ENCODE assay signal across 1 cellular context in the genomic region with DNA sequence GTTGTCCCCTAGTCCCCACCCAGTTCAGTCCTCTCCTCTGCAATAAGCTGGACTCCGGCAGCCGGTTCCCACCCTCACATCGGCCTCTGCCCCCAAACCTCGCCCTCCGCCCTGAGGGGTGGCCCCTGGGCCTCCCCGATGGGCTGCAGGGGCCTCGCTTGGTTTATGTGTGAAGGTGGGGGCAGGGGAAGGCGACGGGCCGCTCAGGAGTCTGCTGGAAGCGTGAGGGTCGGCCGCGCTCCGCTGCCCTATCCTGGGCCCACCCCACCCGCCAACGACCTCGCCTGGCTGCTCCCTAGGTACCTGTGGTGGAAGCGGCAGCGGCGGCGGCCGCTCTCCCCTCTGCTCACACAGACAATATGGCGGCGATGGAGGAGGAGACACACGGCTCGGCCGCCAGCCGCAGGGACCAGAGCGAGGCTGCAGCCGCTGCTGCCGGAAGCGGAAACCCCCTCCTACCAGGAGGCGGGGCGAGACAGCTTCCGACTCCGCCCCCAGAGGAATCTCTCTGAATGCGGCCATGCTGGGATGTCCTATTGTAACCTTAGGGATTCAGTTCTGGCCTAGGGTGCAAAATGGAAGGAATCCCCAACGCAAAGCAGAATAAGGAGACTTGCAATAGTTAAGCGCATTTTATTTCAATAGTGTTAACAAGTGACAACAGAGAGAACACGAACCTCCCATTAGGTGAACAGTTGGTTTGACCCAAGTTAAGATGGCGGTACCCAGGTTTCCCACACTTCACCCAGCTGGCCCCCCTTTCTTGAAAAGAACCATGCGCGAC.
A peak's percentile ranks its signal among the peaks of the same experiment; 100 is the strongest.
TF ChIP-seq lines count a peak whose summit lies in the region.

TSS of gene CSNK2A1 (minus strand) at position 422 of the 784 bp plus-strand sequence. CDS start 35,239 bp downstream, outside the sequence.

TF ChIP-seq in GM12878, 131 proteins besides CTCF, POLR2A, EP300 and RAD21 (continued from another document and continues in another):
- TF ChIP-seq RELA (IDR thresholded peaks at IDR 0.05; ENCODE audit: borderline replicate concordance, partially characterized antibody) (peak; percentile 65), EGR1 (IDR thresholded peaks at IDR 0.05; ENCODE audit: borderline replicate concordance in 1 of 2, low read depth in 2 of 2, low read length in 2 of 2) (no peak), RB1 (IDR thresholded peaks at IDR 0.05; ENCODE audit: borderline replicate concordance) (peak; percentile 48; the same call in 1 of the 2 replicates), CREM (IDR thresholded peaks at IDR 0.05; ENCODE audit: low read depth) (0 out of 2 replicates have a peak, but pooled peaks have one; percentile 46), JUND (IDR thresholded peaks at IDR 0.05; ENCODE audit: low read depth, low read length) (peak; percentile 99), IRF4 (IDR thresholded peaks at IDR 0.05; ENCODE audit: low read depth, low read length) (no peak), ZNF592 (IDR thresholded peaks at IDR 0.05) (no peak), MYB (IDR thresholded peaks at IDR 0.05; ENCODE audit: borderline replicate concordance, low read depth, low read length) (no peak), SKIL (IDR thresholded peaks at IDR 0.05; ENCODE audit: low read depth, poor library complexity, severe bottlenecking) (peak; percentile 97), HSF1 (IDR thresholded peaks at IDR 0.05; ENCODE audit: low read depth, low read length) (no peak), BMI1 (IDR thresholded peaks at IDR 0.05; ENCODE audit: borderline replicate concordance) (no peak), SPI1 (IDR thresholded peaks at IDR 0.05; ENCODE audit: borderline replicate concordance, insufficient read depth, low read depth, low read length) (no peak), PBX3 (IDR thresholded peaks at IDR 0.05; ENCODE audit: insufficient replicate concordance, low read depth, low read length) (no peak), BCL3 (IDR thresholded peaks at IDR 0.05; ENCODE audit: borderline replicate concordance, insufficient read depth, low read depth, low read length, poor library complexity, severe bottlenecking) (no peak), GATAD2B (conservative IDR thresholded peaks at IDR 0.05; ENCODE audit: low read depth) (peak; percentile 77; the same call in 1 of the 2 replicates), CBFB (IDR thresholded peaks at IDR 0.05; ENCODE audit: low read depth) (peak; percentile 17; the same call in 1 of the 2 replicates), HCFC1 (IDR thresholded peaks at IDR 0.05; ENCODE audit: low read length) (peak; percentile 78), ZZZ3 (IDR thresholded peaks at IDR 0.05; ENCODE audit: control insufficient read depth, insufficient read length, low read depth) (no peak), NBN (IDR thresholded peaks at IDR 0.05) (peak; percentile 77), PKNOX1 (IDR thresholded peaks at IDR 0.05) (peak; percentile 46), TBL1XR1 (IDR thresholded peaks at IDR 0.05; ENCODE audit: low read depth, low read length) (no peak), BHLHE40 (IDR thresholded peaks at IDR 0.05; ENCODE audit: borderline replicate concordance in 1 of 2, low read depth in 2 of 2, low read length in 1 of 2) (peak; percentile 97 to 99), CBX5 (IDR thresholded peaks at IDR 0.05; ENCODE audit: low read depth) (no peak), TARDBP (IDR thresholded peaks at IDR 0.05; ENCODE audit: borderline replicate concordance) (peak; percentile 82; the same call in 1 of the 2 replicates), FOXM1 (IDR thresholded peaks at IDR 0.05; ENCODE audit: low read depth, low read length) (no peak; the same call in 1 of the 2 replicates), NFYA (IDR thresholded peaks at IDR 0.05; ENCODE audit: borderline replicate concordance, low read depth, low read length) (no peak), MEF2B (IDR thresholded peaks at IDR 0.05; ENCODE audit: partially characterized antibody, poor library complexity, severe bottlenecking) (no peak)
- TF ChIP-seq, protein P1, sequence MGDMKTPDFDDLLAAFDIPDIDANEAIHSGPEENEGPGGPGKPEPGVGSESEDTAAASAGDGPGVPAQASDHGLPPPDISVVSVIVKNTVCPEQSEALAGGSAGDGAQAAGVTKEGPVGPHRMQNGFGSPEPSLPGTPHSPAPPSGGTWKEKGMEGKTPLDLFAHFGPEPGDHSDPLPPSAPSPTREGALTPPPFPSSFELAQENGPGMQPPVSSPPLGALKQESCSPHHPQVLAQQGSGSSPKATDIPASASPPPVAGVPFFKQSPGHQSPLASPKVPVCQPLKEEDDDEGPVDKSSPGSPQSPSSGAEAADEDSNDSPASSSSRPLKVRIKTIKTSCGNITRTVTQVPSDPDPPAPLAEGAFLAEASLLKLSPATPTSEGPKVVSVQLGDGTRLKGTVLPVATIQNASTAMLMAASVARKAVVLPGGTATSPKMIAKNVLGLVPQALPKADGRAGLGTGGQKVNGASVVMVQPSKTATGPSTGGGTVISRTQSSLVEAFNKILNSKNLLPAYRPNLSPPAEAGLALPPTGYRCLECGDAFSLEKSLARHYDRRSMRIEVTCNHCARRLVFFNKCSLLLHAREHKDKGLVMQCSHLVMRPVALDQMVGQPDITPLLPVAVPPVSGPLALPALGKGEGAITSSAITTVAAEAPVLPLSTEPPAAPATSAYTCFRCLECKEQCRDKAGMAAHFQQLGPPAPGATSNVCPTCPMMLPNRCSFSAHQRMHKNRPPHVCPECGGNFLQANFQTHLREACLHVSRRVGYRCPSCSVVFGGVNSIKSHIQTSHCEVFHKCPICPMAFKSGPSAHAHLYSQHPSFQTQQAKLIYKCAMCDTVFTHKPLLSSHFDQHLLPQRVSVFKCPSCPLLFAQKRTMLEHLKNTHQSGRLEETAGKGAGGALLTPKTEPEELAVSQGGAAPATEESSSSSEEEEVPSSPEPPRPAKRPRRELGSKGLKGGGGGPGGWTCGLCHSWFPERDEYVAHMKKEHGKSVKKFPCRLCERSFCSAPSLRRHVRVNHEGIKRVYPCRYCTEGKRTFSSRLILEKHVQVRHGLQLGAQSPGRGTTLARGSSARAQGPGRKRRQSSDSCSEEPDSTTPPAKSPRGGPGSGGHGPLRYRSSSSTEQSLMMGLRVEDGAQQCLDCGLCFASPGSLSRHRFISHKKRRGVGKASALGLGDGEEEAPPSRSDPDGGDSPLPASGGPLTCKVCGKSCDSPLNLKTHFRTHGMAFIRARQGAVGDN (IDR thresholded peaks at IDR 0.05) = no peak
- TF ChIP-seq, protein P2, sequence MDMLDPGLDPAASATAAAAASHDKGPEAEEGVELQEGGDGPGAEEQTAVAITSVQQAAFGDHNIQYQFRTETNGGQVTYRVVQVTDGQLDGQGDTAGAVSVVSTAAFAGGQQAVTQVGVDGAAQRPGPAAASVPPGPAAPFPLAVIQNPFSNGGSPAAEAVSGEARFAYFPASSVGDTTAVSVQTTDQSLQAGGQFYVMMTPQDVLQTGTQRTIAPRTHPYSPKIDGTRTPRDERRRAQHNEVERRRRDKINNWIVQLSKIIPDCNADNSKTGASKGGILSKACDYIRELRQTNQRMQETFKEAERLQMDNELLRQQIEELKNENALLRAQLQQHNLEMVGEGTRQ (IDR thresholded peaks at IDR 0.05; ENCODE audit: borderline replicate concordance, low read depth, low read length) = no peak
- TF ChIP-seq, protein P3, sequence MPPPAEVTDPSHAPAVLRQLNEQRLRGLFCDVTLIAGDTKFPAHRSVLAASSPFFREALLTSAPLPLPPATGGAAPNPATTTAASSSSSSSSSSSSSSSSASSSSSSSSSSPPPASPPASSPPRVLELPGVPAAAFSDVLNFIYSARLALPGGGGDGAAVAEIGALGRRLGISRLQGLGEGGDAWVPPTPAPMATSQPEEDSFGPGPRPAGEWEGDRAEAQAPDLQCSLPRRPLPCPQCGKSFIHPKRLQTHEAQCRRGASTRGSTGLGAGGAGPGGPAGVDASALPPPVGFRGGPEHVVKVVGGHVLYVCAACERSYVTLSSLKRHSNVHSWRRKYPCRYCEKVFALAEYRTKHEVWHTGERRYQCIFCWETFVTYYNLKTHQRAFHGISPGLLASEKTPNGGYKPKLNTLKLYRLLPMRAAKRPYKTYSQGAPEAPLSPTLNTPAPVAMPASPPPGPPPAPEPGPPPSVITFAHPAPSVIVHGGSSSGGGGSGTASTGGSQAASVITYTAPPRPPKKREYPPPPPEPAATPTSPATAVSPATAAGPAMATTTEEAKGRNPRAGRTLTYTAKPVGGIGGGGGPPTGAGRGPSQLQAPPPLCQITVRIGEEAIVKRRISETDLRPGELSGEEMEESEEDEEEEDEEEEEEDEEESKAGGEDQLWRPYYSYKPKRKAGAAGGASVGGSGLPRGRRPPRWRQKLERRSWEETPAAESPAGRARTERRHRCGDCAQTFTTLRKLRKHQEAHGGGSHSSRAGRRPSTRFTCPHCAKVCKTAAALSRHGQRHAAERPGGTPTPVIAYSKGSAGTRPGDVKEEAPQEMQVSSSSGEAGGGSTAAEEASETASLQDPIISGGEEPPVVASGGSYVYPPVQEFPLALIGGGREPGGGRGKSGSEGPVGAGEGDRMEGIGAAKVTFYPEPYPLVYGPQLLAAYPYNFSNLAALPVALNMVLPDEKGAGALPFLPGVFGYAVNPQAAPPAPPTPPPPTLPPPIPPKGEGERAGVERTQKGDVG (CRISPR knock-in tag; IDR thresholded peaks at IDR 0.05) = no peak
